In genomic region chr17:48270896-48271295, GRCh38 we compare ENCODE assay signal across 23 cellular contexts.
A peak's percentile ranks its signal among the peaks of the same experiment; 100 is the strongest.
DNase-seq lines count a peak whose midpoint lies in the region; ATAC-seq, FAIRE-seq and TF ChIP-seq lines count a peak whose summit lies in the region.
"Had no signal": no experiment of that assay in that cellular context is flagged by ENCODE, and none has a peak within 500 bp of the region (broad histone marks: within the 10 kb centered on the region; RNA-seq: fewer than 3 reads in every experiment).

No MANE protein-coding gene starts in this region.

- no peak for TF ChIP-seq EP300 in A549 (IDR thresholded peaks at IDR 0.05)

- no peak for FAIRE-seq in A549 (lab: Jason Lieb, UNC)
- FAIRE-seq: H1 had no signal

- no peak for TF ChIP-seq CTCF in right atrium auricular region (IDR thresholded peaks at IDR 0.05)
- TF ChIP-seq CTCF in A549 (IDR thresholded peaks at IDR 0.05) = no peak
- no peak for TF ChIP-seq CTCF in HEK293 (tag by site-specific recombination; IDR thresholded peaks at IDR 0.05)

- ATAC-seq in Right ventricle myocardium inferior (peak; percentile 39), A549 (no peak), SK-N-SH treated with all-trans-retinoic acid at 6 μM for 48 hours (no peak)
- ATAC-seq: Panc1 had no signal

- H3K4me1 ChIP-seq in right atrium auricular region (peaks cover 0 to 7% of the 10 kb centered on the region in 2 donors), A549 (peaks cover 17% of the 10 kb centered on the region), HEK293 (ENCODE audit: control insufficient read depth, insufficient read depth, low read length) (peaks cover 5% of the 10 kb centered on the region)

- TF ChIP-seq RAD21 in A549 (conservative IDR thresholded peaks at IDR 0.05 in 1 of 2, IDR thresholded peaks at IDR 0.05 in 1 of 2) = no peak

- intact Hi-C loops in Right ventricle myocardium inferior (cut with DNase I) = no loop called here

- POLR2A ChIA-PET in A549 (lab: Yijun Ruan, JAX) (interaction anchor here (0.6 kb wide), 1 partner anchor 334 kb away, joined by 8 read pairs; the partner anchor contains the start of gene HOXB6), HEK293 (lab: Yijun Ruan, JAX) (no interaction called here)

- H3K4me3 ChIP-seq in right atrium auricular region = no peak overlapping the region
- no peak overlapping the region for H3K4me3 ChIP-seq in A549
- no peak overlapping the region for H3K4me3 ChIP-seq in HEK293 (ENCODE audit: low read depth, low read length)

- CTCF ChIA-PET in A549 (lab: Yijun Ruan, JAX) = interaction anchor here (1.0 to 1.8 kb wide), 3 partner anchors 9 to 55 kb away, joined by 3 to 7 read pairs (median 4); no protein-coding TSS in a partner anchor
- CTCF ChIA-PET in HEK293 (lab: Yijun Ruan, JAX) = interaction anchor here (0.9 to 1.3 kb wide), 3 partner anchors 8 to 55 kb away, joined by 6 to 11 read pairs (median 8); no protein-coding TSS in a partner anchor

- 69% methylated on average over 2 of the region's 2 CpGs for WGBS in A549 (ENCODE audit: missing lambda C conversion rate)

- H3K4me2 ChIP-seq in A549 = no peak overlapping the region
- H3K4me2 ChIP-seq: SK-N-SH had no signal

- H3K27ac ChIP-seq in right atrium auricular region (no peak overlapping the region), A549 (no peak overlapping the region), HEK293 (ENCODE audit: extremely low read depth, low read depth, low read length) (no peak overlapping the region)

- no peak for TF ChIP-seq POLR2A in A549 (IDR thresholded peaks at IDR 0.05; ENCODE audit: low read length)

- H3K36me3 ChIP-seq in right atrium auricular region = no peaks in the 10 kb centered on the region
- H3K36me3 ChIP-seq in HEK293 (ENCODE audit: control insufficient read depth in 2 of 2, insufficient read depth in 1 of 2, low read length in 2 of 2) = no peaks in the 10 kb centered on the region

- H3K9me3 ChIP-seq in right atrium auricular region (no peaks in the 10 kb centered on the region), A549 (no peaks in the 10 kb centered on the region), HEK293 (ENCODE audit: control insufficient read depth, insufficient read depth, low read depth, low read length) (no peaks in the 10 kb centered on the region)
- H3K9me3 ChIP-seq: SK-N-SH had no signal

- DNase-seq in Right ventricle myocardium inferior (ENCODE audit: missing footprints) (no peak), right atrium auricular region (ENCODE audit: low spot score) (no peak), A549 (ENCODE audit: low read depth in 1 of 2, low spot score in 1 of 2) (no peak), myocyte (ENCODE audit: low read depth) (peak; percentile 49), LoVo (ENCODE audit: low spot score) (no peak), NCI-H774 (lab: John Stamatoyannopoulos, UW) (no peak)
- DNase-seq: 8988T, DMS153, DND-41, HCEC 1CT, Karpas-422, MV-4-11, NCI-H1105, NCI-H1436 treated with DMSO at 0.1 percent for 48 hours, NCI-H187 treated with DMSO at 0.1 percent for 48 hours, NCI-H2171 treated with DMSO at 0.1 percent for 48 hours, NCI-H524, NCI-H82, SK-N-SH had no signal

- H3K27me3 ChIP-seq in right atrium auricular region = no peaks in the 10 kb centered on the region

TF ChIP-seq in A549, 52 proteins besides CTCF, POLR2A, EP300 and RAD21:
- TF ChIP-seq HDAC2 (IDR thresholded peaks at IDR 0.05) = no peak
- no peak for TF ChIP-seq CHD4 (IDR thresholded peaks at IDR 0.05; ENCODE audit: borderline replicate concordance)
- TF ChIP-seq MAFK (IDR thresholded peaks at IDR 0.05; ENCODE audit: partially characterized antibody) = peak; percentile 56
TF ChIP-seq in A549: peak in this region for 1.

TF ChIP-seq in HEK293, 187 proteins besides CTCF, POLR2A, EP300 and RAD21:
- TF ChIP-seq ZNF221 (tag by site-specific recombination; IDR thresholded peaks at IDR 0.05; ENCODE audit: borderline replicate concordance) (no peak), PRDM6 (tag by site-specific recombination; IDR thresholded peaks at IDR 0.05) (peak; percentile 31; the same call in 1 of the 2 replicates), ZNF211 (tag by site-specific recombination; IDR thresholded peaks at IDR 0.05; ENCODE audit: low read depth) (no peak), SP7 (tag by site-specific recombination; IDR thresholded peaks at IDR 0.05) (peak; percentile 49; the same call in 1 of the 2 replicates)
- TF ChIP-seq, protein P1, sequence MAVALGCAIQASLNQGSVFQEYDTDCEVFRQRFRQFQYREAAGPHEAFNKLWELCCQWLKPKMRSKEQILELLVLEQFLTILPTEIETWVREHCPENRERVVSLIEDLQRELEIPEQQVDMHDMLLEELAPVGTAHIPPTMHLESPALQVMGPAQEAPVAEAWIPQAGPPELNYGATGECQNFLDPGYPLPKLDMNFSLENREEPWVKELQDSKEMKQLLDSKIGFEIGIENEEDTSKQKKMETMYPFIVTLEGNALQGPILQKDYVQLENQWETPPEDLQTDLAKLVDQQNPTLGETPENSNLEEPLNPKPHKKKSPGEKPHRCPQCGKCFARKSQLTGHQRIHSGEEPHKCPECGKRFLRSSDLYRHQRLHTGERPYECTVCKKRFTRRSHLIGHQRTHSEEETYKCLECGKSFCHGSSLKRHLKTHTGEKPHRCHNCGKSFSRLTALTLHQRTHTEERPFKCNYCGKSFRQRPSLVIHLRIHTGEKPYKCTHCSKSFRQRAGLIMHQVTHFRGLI (tag by site-specific recombination; IDR thresholded peaks at IDR 0.05) = no peak

TF ChIP-seq in SK-N-SH treated with all-trans-retinoic acid at 6 μM for 48 hours, 23 proteins besides CTCF, POLR2A, EP300 and RAD21:
- no peak for TF ChIP-seq GLIS3 (CRISPR knock-in tag; IDR thresholded peaks at IDR 0.05)
- TF ChIP-seq OSR1 (CRISPR knock-in tag; IDR thresholded peaks at IDR 0.05) = no peak
- no peak for TF ChIP-seq ZNF565 (CRISPR knock-in tag; conservative IDR thresholded peaks at IDR 0.05; ENCODE audit: low read depth)
- TF ChIP-seq, protein P2, sequence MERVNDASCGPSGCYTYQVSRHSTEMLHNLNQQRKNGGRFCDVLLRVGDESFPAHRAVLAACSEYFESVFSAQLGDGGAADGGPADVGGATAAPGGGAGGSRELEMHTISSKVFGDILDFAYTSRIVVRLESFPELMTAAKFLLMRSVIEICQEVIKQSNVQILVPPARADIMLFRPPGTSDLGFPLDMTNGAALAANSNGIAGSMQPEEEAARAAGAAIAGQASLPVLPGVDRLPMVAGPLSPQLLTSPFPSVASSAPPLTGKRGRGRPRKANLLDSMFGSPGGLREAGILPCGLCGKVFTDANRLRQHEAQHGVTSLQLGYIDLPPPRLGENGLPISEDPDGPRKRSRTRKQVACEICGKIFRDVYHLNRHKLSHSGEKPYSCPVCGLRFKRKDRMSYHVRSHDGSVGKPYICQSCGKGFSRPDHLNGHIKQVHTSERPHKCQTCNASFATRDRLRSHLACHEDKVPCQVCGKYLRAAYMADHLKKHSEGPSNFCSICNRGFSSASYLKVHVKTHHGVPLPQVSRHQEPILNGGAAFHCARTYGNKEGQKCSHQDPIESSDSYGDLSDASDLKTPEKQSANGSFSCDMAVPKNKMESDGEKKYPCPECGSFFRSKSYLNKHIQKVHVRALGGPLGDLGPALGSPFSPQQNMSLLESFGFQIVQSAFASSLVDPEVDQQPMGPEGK (CRISPR knock-in tag; IDR thresholded peaks at IDR 0.05; ENCODE audit: borderline replicate concordance) = no peak
- TF ChIP-seq PPARA (CRISPR knock-in tag; IDR thresholded peaks at IDR 0.05; ENCODE audit: borderline replicate concordance) = no peak
- no peak for TF ChIP-seq ISL1 (CRISPR knock-in tag; IDR thresholded peaks at IDR 0.05)
- TF ChIP-seq ZNF70 (CRISPR knock-in tag; IDR thresholded peaks at IDR 0.05) = no peak
- TF ChIP-seq TOX (CRISPR knock-in tag; IDR thresholded peaks at IDR 0.05; ENCODE audit: borderline replicate concordance) = no peak
- TF ChIP-seq SNAI2 (CRISPR knock-in tag; IDR thresholded peaks at IDR 0.05) = no peak
- no peak for TF ChIP-seq BACH2 (CRISPR knock-in tag; IDR thresholded peaks at IDR 0.05; ENCODE audit: borderline replicate concordance)
